ENCODE assay signal across 8 cellular contexts in genomic region chr11:86915837-86916236, GRCh38. TPM values are rescaled to one million over a fixed set of nuclear protein-coding genes. Genes with fewer than 3 reads are reported as not detected.
DNase-seq lines count a peak whose midpoint lies in the region; ATAC-seq and TF ChIP-seq lines count a peak whose summit lies in the region.
"Not testable (repeated sequence)": the region's sequence is repeated elsewhere in the genome, so short reads cannot be mapped to it uniquely, and the experiment has no call there.

No MANE protein-coding gene starts in this region.

- CTCF ChIA-PET in RWPE1 (lab: Yijun Ruan, JAX) = interaction anchor here (0.6 kb wide), 1 partner anchor 32 kb away, joined by 3 read pairs; no protein-coding TSS in a partner anchor

- TF ChIP-seq POLR2A in body of pancreas (IDR thresholded peaks at IDR 0.05); vagina (IDR thresholded peaks at IDR 0.05): not testable (repeated sequence)

- H3K9me2 ChIP-seq in GM23248 (ENCODE audit: insufficient read depth); hepatocyte (replicated peaks; ENCODE audit: insufficient read depth): not testable (repeated sequence)

- in situ Hi-C loops in GM23248 (cut with MboI) = not testable (repeated sequence)

- H3K4me1 ChIP-seq in GM23248 (ENCODE audit: insufficient read depth) = peaks cover 45% of the 10 kb centered on the region
- not testable (repeated sequence) for H3K4me1 ChIP-seq in body of pancreas; hepatocyte (ENCODE audit: insufficient read depth)
- H3K4me1 ChIP-seq in smooth muscle cell (ENCODE audit: low read depth) = peaks cover 19% of the 10 kb centered on the region
- peaks cover 30% of the 10 kb centered on the region for H3K4me1 ChIP-seq in vagina

- DNase-seq in GM23248; RWPE1 (ENCODE audit: low spot score); body of pancreas; hepatocyte (ENCODE audit: low spot score); natural killer cell; smooth muscle cell (lab: John Stamatoyannopoulos, UW; ENCODE audit: unreplicated experiment); vagina (ENCODE audit: extremely low spot score in 2 of 2): not testable (repeated sequence)

- peaks cover 20 to 30% of the 10 kb centered on the region in 2 donors for H3K4me1 Mint-ChIP-seq in natural killer cell

- not testable (repeated sequence) for H3K36me3 Mint-ChIP-seq in natural killer cell

- 0 to 3% methylated on average over 1 of the region's 1 CpG for WGBS in GM23248 (ENCODE audit: low coverage in 1 of 2, low lambda C conversion rate in 2 of 2, missing lambda C conversion rate in 2 of 2), 2 experiments
- WGBS in body of pancreas, 2 donors = 25 to 36% methylated on average over 1 of the region's 1 CpG
- 33% methylated on average over 1 of the region's 1 CpG for WGBS in hepatocyte (ENCODE audit: low lambda C conversion rate, missing lambda C conversion rate)
- 17% methylated on average over 1 of the region's 1 CpG for WGBS in smooth muscle cell (ENCODE audit: low lambda C conversion rate)

- not testable (repeated sequence) for H3K79me2 ChIP-seq in GM23248 (ENCODE audit: insufficient read depth); hepatocyte; smooth muscle cell (ENCODE audit: low read depth)

- H3K27me3 Mint-ChIP-seq in natural killer cell (ENCODE audit: low read depth in 2 of 2) = not testable (repeated sequence)

- ATAC-seq in body of pancreas (peak; percentile 33), esophagus mucosa (peak; percentile 71)
- not testable (repeated sequence) for ATAC-seq in natural killer cell

- POLR2A ChIA-PET in RWPE1 (lab: Yijun Ruan, JAX; ENCODE audit: low non-redundant PET) = not testable (repeated sequence)

- H3K27ac Mint-ChIP-seq in natural killer cell = peak overlapping the region; percentile 51 to 61

- not testable (repeated sequence) for H3K9me3 ChIP-seq in GM23248 (ENCODE audit: low read depth); body of pancreas; hepatocyte (ENCODE audit: low read depth); smooth muscle cell (replicated peaks; ENCODE audit: low read depth); vagina

- H4K20me1 ChIP-seq in GM23248 (ENCODE audit: insufficient read depth); hepatocyte (ENCODE audit: insufficient read depth, poor library complexity, severe bottlenecking); smooth muscle cell (ENCODE audit: low read depth): not testable (repeated sequence)

- H3K9ac ChIP-seq in GM23248 = peak overlapping the region; percentile 70
- peak overlapping the region; percentile 20 for H3K9ac ChIP-seq in smooth muscle cell (ENCODE audit: low read depth)

- not testable (repeated sequence) for H3K9me3 Mint-ChIP-seq in natural killer cell

- not testable (repeated sequence) for H3K27me3 ChIP-seq in GM23248 (replicated peaks; ENCODE audit: insufficient read depth); body of pancreas; hepatocyte; smooth muscle cell (ENCODE audit: low read depth); vagina

- H3K27ac ChIP-seq in GM23248 (peak overlapping the region; percentile 90), RWPE1 (peak overlapping the region; percentile 78), body of pancreas (peak overlapping the region in 1 of 4 donors; percentile 66), hepatocyte (peak overlapping the region; percentile 46), smooth muscle cell (ENCODE audit: low read depth) (peak overlapping the region; percentile 81), vagina (peak overlapping the region; percentile 49)

- H3F3A ChIP-seq in GM23248 (ENCODE audit: insufficient read depth) = peaks cover 21% of the 10 kb centered on the region
- H3F3A ChIP-seq in smooth muscle cell (ENCODE audit: low read depth) = not testable (repeated sequence)

- not testable (repeated sequence) for H3K4me3 Mint-ChIP-seq in natural killer cell

- H3K36me3 ChIP-seq in GM23248 (ENCODE audit: low read depth); body of pancreas (replicated peaks in 1 of 2; ENCODE audit: insufficient read depth in 1 of 2, low read depth in 2 of 2); hepatocyte (replicated peaks; ENCODE audit: insufficient read depth, low read depth); smooth muscle cell (ENCODE audit: low read depth); vagina: not testable (repeated sequence)

- H3K4me3 ChIP-seq in GM23248 = peak overlapping the region; percentile 51; the same call in 1 of the 2 replicates
- not testable (repeated sequence) for H3K4me3 ChIP-seq in body of pancreas, hepatocyte, smooth muscle cell, vagina

- intact Hi-C loops in body of pancreas (cut with DNase I) (loop anchor here (10.0 kb wide), 1 partner anchor 51 kb away; no protein-coding TSS in a partner anchor), vagina (cut with DNase I) (loop anchor here (5.0 kb wide), 1 partner anchor 44 kb away; no protein-coding TSS in a partner anchor)
- intact Hi-C loops in natural killer cell (cut with micrococcal nuclease) = not testable (repeated sequence)

- H3K4me2 ChIP-seq in GM23248 (ENCODE audit: unreplicated experiment) (peak overlapping the region; percentile 76), smooth muscle cell (peak overlapping the region; percentile 62)
- H3K4me2 ChIP-seq in hepatocyte = not testable (repeated sequence)

- not testable (repeated sequence) for TF ChIP-seq CTCF in RWPE1 (conservative IDR thresholded peaks at IDR 0.05; ENCODE audit: low read depth); body of pancreas (IDR thresholded peaks at IDR 0.05); hepatocyte (IDR thresholded peaks at IDR 0.05; ENCODE audit: poor library complexity); natural killer cell (IDR thresholded peaks at IDR 0.05); smooth muscle cell (IDR thresholded peaks at IDR 0.05; ENCODE audit: borderline replicate concordance, insufficient read depth, poor library complexity, severe bottlenecking); vagina (IDR thresholded peaks at IDR 0.05)

- H2AFZ ChIP-seq in GM23248 = peak overlapping the region; percentile 82
- H2AFZ ChIP-seq in hepatocyte; smooth muscle cell (ENCODE audit: low read depth): not testable (repeated sequence)

RNA-seq across cellular contexts. Expression of gene FZD4, which starts 39.4 kb away (rescaled TPM):
- 19.1 and 21.3 TPM in 2 replicates for total RNA-seq in GM23248 (2014; rRNA removed; shearing (Covaris generic))
- polyA plus RNA-seq in GM23248 (2016; fragmentation: Nextera tagmentation; extraction: Ambion mirVana) (7.8 and 8.3 TPM in 2 replicates), hepatocyte (6.8 and 7.7 TPM in 2 replicates), smooth muscle cell (1.8 and 2.8 TPM in 2 replicates)
- total RNA-seq in body of pancreas (10 to 100 TPM; 25.4 to 54.4 TPM), esophagus mucosa (3.3 TPM), hepatocyte (17.6 and 18.9 TPM in 2 replicates), natural killer cell (under 1 TPM; 0.02 to 0.11 (median 0.05) TPM), smooth muscle cell (5.8 and 6.6 TPM in 2 replicates), vagina (47.1 TPM)
